Comparison of ENCODE assay signal across 9 cellular contexts in the genomic region with DNA sequence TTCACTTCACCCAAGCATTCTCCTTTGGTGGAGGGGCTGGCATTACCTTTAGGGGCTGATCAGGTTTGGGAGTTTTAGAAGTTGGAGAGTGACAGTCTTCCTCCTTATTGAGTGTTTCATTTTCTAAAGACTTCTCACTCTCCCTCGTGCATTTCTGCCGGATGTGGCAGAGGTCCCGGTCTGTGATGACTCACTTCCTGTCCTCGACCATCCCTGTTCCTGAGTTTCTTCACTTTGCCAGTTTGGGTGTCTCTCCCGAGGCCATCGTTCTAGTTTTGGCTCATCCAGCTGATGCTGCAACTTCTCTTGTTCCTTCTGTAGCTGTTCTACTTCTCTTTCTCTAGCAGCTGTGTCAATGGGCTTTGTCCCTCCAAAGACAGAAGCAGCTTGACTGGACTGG.
DNase-seq lines count a peak whose midpoint lies in the region; ATAC-seq lines count a peak whose summit lies in the region.
"Had no signal": no experiment of that assay in that cellular context is flagged by ENCODE, and none has a peak within 500 bp of the region (broad histone marks: within the 10 kb centered on the region; RNA-seq: fewer than 3 reads in every experiment).

No MANE protein-coding gene starts in this region.

- peak overlapping the region in 5 of 6 donors; percentile 8 to 86 (median 41) for H3K27ac Mint-ChIP-seq in immature natural killer cell

- peaks cover 5% of the 10 kb centered on the region for H3K4me1 ChIP-seq in adipocyte (ENCODE audit: control insufficient read depth, insufficient read depth, low read length)

- H3K9ac ChIP-seq in adipocyte (ENCODE audit: low read length): no peak overlapping the region

- H3K9me3 Mint-ChIP-seq in immature natural killer cell: peaks cover 0 to 4% (median 0%) of the 10 kb centered on the region in 6 donors

- peaks cover 0 to 1% (median 0%) of the 10 kb centered on the region in 3 donors for H3K27me3 Mint-ChIP-seq in immature natural killer cell (ENCODE audit: low read depth in 3 of 3)

- peak overlapping the region; percentile 44 to 69 (median 49) for H3K4me3 Mint-ChIP-seq in immature natural killer cell

- ATAC-seq in GM18909 (IDR thresholded peaks at IDR 0.05; ENCODE audit: poor library complexity, unreplicated experiment) (no peak), GM18519 (IDR thresholded peaks at IDR 0.05; ENCODE audit: low FRiP score, unreplicated experiment) (no peak)

- in situ Hi-C loops in KBM-7 (cut with MboI; ENCODE audit: low pct_unique_long_range_greater_than_20kb, low sequenced_read_pairs): no loop called here

- peaks cover 19 to 45% (median 27%) of the 10 kb centered on the region in 3 donors for H3K36me3 Mint-ChIP-seq in immature natural killer cell

- H3K36me3 ChIP-seq in adipocyte (ENCODE audit: control insufficient read depth, insufficient read depth, low read length, severe bottlenecking): no peaks in the 10 kb centered on the region

- H3K9me3 ChIP-seq in adipocyte (ENCODE audit: control insufficient read depth, low read length): no peaks in the 10 kb centered on the region

- DNase-seq in AG08395 (ENCODE audit: low spot score) (peak; percentile 72), KBM-7 (peak; percentile 84), adipocyte (ENCODE audit: low read depth) (no peak), immature natural killer cell (no peak), DMS 273 treated with DMSO at 0.1 percent for 48 hours (lab: John Stamatoyannopoulos, UW) (no peak), NCI-H524 treated with DMSO at 0.1 percent for 48 hours (lab: John Stamatoyannopoulos, UW) (no peak)
- DNase-seq: stimulated activated CD8-positive, alpha-beta memory T cell treated with anti-CD3 and anti-CD28 coated beads, Interleukin-4, amount 100 ng/mL, for 48 hours had no signal

- peaks cover 54 to 82% of the 10 kb centered on the region in 2 donors for H3K4me1 Mint-ChIP-seq in immature natural killer cell

- H3K27me3 ChIP-seq in adipocyte (replicated peaks; ENCODE audit: control insufficient read depth, insufficient read depth, low read length): no peaks in the 10 kb centered on the region

- H3K4me3 ChIP-seq in adipocyte (ENCODE audit: low read length): peak overlapping the region; percentile 48

Comparison
In these comparisons a context has a peak if more than half of its experiments do, and no peak if none do; other contexts are left out.
1. DNase-seq: peak in AG08395 (single experiment) and KBM-7 (single experiment); none in adipocyte (single experiment), immature natural killer cell (0 of 3), DMS 273 treated with DMSO at 0.1 percent for 48 hours (single experiment) and NCI-H524 treated with DMSO at 0.1 percent for 48 hours (single experiment).